Comparison of ENCODE assay signal across 21 cellular contexts in genomic region chr18:40404284-40404683, GRCh38.
"Had no signal": no experiment of that assay in that cellular context is flagged by ENCODE, and none has a peak within 500 bp of the region (broad histone marks: within the 10 kb centered on the region; RNA-seq: fewer than 3 reads in every experiment).

No MANE protein-coding gene starts in this region.

- H3K4me3 ChIP-seq: heart left ventricle, lung, pancreas, stomach, thoracic aorta, transverse colon had no signal

- H3K27ac Mint-ChIP-seq: natural killer cell treated with Interleukin-12 subunit alpha and Interleukin-12 subunit beta and Interleukin-15 and Interleukin-18, amount 100 ng/mL, for 72 hours; progenitor cell of endocrine pancreas had no signal

- H3K27me3 Mint-ChIP-seq: natural killer cell treated with Interleukin-12 subunit alpha and Interleukin-12 subunit beta and Interleukin-15 and Interleukin-18, amount 100 ng/mL, for 72 hours; progenitor cell of endocrine pancreas had no signal

- H3K4me3 Mint-ChIP-seq: natural killer cell treated with Interleukin-12 subunit alpha and Interleukin-12 subunit beta and Interleukin-15 and Interleukin-18, amount 100 ng/mL, for 72 hours had no signal

- ATAC-seq: esophagus mucosa; heart left ventricle; left colon; left ventricle myocardium superior; natural killer cell treated with Interleukin-12 subunit alpha and Interleukin-12 subunit beta and Interleukin-15 and Interleukin-18, amount 100 ng/mL, for 72 hours; pancreas; right cardiac atrium had no signal

- DNase-seq: effector memory CD4-positive, alpha-beta T cell; heart left ventricle; hippocampal formation; left colon; left ventricle myocardium superior; mesenchymal stem cell; midbrain; occipital lobe; pancreas; right cardiac atrium; small intestine; stimulated activated CD4-positive, alpha-beta T cell treated with anti-CD3 and anti-CD28 coated beads, Interleukin-12 subunit alpha, Interleukin-12 subunit beta, amount 100 ng/mL, for 4 hours; stimulated activated naive CD4-positive, alpha-beta T cell; stomach; substantia nigra; transverse colon had no signal
